Comparison of ENCODE assay signal across 1 cellular context in genomic region chr2:227848586-227848985, GRCh38.
TF ChIP-seq lines count a peak whose summit lies in the region.

No MANE protein-coding gene starts in this region.

TF ChIP-seq in GM12878, 131 proteins besides CTCF, POLR2A, EP300 and RAD21 (continued from another document and continues in another):
- TF ChIP-seq, protein P1, sequence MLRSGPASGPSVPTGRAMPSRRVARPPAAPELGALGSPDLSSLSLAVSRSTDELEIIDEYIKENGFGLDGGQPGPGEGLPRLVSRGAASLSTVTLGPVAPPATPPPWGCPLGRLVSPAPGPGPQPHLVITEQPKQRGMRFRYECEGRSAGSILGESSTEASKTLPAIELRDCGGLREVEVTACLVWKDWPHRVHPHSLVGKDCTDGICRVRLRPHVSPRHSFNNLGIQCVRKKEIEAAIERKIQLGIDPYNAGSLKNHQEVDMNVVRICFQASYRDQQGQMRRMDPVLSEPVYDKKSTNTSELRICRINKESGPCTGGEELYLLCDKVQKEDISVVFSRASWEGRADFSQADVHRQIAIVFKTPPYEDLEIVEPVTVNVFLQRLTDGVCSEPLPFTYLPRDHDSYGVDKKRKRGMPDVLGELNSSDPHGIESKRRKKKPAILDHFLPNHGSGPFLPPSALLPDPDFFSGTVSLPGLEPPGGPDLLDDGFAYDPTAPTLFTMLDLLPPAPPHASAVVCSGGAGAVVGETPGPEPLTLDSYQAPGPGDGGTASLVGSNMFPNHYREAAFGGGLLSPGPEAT (IDR thresholded peaks at IDR 0.05; ENCODE audit: low read depth) = peak; percentile 51
- TF ChIP-seq BMI1 (IDR thresholded peaks at IDR 0.05; ENCODE audit: borderline replicate concordance) (no peak), NRF1 (conservative IDR thresholded peaks at IDR 0.05; ENCODE audit: low read depth, low read length) (no peak), ETV6 (conservative IDR thresholded peaks at IDR 0.05 in 1 of 2, IDR thresholded peaks at IDR 0.05 in 1 of 2; ENCODE audit: borderline replicate concordance in 1 of 2, low read depth in 1 of 2) (peak in 1 of 2 experiments; percentile 55; a peak in 2 of 4 replicates), BRCA1 (IDR thresholded peaks at IDR 0.05; ENCODE audit: low read depth, low read length) (no peak), ZZZ3 (IDR thresholded peaks at IDR 0.05; ENCODE audit: control insufficient read depth, insufficient read length, low read depth) (no peak), IRF5 (IDR thresholded peaks at IDR 0.05; ENCODE audit: borderline replicate concordance) (no peak), MYB (IDR thresholded peaks at IDR 0.05; ENCODE audit: borderline replicate concordance, low read depth, low read length) (no peak), SUPT20H (IDR thresholded peaks at IDR 0.05; ENCODE audit: borderline replicate concordance, control insufficient read depth, low read depth, low read length) (no peak), NR2F1 (conservative IDR thresholded peaks at IDR 0.05) (peak; percentile 88), RB1 (IDR thresholded peaks at IDR 0.05; ENCODE audit: borderline replicate concordance) (no peak), GATAD2B (conservative IDR thresholded peaks at IDR 0.05; ENCODE audit: low read depth) (0 out of 2 replicates have a peak, but pooled peaks have one; percentile 19), KLF5 (IDR thresholded peaks at IDR 0.05; ENCODE audit: partially characterized antibody) (no peak), CREB1 (IDR thresholded peaks at IDR 0.05; ENCODE audit: low read depth) (peak; percentile 82), NR2C1 (IDR thresholded peaks at IDR 0.05) (no peak), RUNX3 (IDR thresholded peaks at IDR 0.05; ENCODE audit: low read length) (peak; percentile 87), MLLT1 (IDR thresholded peaks at IDR 0.05) (no peak), SMARCA5 (IDR thresholded peaks at IDR 0.05) (no peak), USF2 (IDR thresholded peaks at IDR 0.05; ENCODE audit: borderline replicate concordance, low read depth, low read length) (no peak), ZNF24 (IDR thresholded peaks at IDR 0.05) (no peak), WRNIP1 (IDR thresholded peaks at IDR 0.05; ENCODE audit: borderline replicate concordance, low read depth, low read length) (no peak), LARP7 (IDR thresholded peaks at IDR 0.05) (no peak), CEBPB (IDR thresholded peaks at IDR 0.05; ENCODE audit: borderline replicate concordance in 1 of 2, low read depth in 2 of 2, low read length in 2 of 2) (no peak), YY1 (IDR thresholded peaks at IDR 0.05; ENCODE audit: low read depth, low read length) (no peak), HCFC1 (IDR thresholded peaks at IDR 0.05; ENCODE audit: low read length) (no peak), IKZF2 (IDR thresholded peaks at IDR 0.05) (peak in 1 of 2 experiments; percentile 73; a peak in 3 of 4 replicates), E4F1 (IDR thresholded peaks at IDR 0.05; ENCODE audit: borderline replicate concordance, partially characterized antibody) (no peak), EED (IDR thresholded peaks at IDR 0.05; ENCODE audit: low read depth) (peak; percentile 89)
- TF ChIP-seq, protein P2, sequence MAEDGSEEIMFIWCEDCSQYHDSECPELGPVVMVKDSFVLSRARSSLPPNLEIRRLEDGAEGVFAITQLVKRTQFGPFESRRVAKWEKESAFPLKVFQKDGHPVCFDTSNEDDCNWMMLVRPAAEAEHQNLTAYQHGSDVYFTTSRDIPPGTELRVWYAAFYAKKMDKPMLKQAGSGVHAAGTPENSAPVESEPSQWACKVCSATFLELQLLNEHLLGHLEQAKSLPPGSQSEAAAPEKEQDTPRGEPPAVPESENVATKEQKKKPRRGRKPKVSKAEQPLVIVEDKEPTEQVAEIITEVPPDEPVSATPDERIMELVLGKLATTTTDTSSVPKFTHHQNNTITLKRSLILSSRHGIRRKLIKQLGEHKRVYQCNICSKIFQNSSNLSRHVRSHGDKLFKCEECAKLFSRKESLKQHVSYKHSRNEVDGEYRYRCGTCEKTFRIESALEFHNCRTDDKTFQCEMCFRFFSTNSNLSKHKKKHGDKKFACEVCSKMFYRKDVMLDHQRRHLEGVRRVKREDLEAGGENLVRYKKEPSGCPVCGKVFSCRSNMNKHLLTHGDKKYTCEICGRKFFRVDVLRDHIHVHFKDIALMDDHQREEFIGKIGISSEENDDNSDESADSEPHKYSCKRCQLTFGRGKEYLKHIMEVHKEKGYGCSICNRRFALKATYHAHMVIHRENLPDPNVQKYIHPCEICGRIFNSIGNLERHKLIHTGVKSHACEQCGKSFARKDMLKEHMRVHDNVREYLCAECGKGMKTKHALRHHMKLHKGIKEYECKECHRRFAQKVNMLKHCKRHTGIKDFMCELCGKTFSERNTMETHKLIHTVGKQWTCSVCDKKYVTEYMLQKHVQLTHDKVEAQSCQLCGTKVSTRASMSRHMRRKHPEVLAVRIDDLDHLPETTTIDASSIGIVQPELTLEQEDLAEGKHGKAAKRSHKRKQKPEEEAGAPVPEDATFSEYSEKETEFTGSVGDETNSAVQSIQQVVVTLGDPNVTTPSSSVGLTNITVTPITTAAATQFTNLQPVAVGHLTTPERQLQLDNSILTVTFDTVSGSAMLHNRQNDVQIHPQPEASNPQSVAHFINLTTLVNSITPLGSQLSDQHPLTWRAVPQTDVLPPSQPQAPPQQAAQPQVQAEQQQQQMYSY (CRISPR knock-in tag; IDR thresholded peaks at IDR 0.05) = no peak
- TF ChIP-seq, protein P3, sequence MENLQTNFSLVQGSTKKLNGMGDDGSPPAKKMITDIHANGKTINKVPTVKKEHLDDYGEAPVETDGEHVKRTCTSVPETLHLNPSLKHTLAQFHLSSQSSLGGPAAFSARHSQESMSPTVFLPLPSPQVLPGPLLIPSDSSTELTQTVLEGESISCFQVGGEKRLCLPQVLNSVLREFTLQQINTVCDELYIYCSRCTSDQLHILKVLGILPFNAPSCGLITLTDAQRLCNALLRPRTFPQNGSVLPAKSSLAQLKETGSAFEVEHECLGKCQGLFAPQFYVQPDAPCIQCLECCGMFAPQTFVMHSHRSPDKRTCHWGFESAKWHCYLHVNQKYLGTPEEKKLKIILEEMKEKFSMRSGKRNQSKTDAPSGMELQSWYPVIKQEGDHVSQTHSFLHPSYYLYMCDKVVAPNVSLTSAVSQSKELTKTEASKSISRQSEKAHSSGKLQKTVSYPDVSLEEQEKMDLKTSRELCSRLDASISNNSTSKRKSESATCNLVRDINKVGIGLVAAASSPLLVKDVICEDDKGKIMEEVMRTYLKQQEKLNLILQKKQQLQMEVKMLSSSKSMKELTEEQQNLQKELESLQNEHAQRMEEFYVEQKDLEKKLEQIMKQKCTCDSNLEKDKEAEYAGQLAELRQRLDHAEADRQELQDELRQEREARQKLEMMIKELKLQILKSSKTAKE (IDR thresholded peaks at IDR 0.05; ENCODE audit: low read depth, poor library complexity, severe bottlenecking) = peak; percentile 63
- TF ChIP-seq, protein P4, sequence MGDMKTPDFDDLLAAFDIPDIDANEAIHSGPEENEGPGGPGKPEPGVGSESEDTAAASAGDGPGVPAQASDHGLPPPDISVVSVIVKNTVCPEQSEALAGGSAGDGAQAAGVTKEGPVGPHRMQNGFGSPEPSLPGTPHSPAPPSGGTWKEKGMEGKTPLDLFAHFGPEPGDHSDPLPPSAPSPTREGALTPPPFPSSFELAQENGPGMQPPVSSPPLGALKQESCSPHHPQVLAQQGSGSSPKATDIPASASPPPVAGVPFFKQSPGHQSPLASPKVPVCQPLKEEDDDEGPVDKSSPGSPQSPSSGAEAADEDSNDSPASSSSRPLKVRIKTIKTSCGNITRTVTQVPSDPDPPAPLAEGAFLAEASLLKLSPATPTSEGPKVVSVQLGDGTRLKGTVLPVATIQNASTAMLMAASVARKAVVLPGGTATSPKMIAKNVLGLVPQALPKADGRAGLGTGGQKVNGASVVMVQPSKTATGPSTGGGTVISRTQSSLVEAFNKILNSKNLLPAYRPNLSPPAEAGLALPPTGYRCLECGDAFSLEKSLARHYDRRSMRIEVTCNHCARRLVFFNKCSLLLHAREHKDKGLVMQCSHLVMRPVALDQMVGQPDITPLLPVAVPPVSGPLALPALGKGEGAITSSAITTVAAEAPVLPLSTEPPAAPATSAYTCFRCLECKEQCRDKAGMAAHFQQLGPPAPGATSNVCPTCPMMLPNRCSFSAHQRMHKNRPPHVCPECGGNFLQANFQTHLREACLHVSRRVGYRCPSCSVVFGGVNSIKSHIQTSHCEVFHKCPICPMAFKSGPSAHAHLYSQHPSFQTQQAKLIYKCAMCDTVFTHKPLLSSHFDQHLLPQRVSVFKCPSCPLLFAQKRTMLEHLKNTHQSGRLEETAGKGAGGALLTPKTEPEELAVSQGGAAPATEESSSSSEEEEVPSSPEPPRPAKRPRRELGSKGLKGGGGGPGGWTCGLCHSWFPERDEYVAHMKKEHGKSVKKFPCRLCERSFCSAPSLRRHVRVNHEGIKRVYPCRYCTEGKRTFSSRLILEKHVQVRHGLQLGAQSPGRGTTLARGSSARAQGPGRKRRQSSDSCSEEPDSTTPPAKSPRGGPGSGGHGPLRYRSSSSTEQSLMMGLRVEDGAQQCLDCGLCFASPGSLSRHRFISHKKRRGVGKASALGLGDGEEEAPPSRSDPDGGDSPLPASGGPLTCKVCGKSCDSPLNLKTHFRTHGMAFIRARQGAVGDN (IDR thresholded peaks at IDR 0.05) = peak; percentile 62
- TF ChIP-seq, protein P5, sequence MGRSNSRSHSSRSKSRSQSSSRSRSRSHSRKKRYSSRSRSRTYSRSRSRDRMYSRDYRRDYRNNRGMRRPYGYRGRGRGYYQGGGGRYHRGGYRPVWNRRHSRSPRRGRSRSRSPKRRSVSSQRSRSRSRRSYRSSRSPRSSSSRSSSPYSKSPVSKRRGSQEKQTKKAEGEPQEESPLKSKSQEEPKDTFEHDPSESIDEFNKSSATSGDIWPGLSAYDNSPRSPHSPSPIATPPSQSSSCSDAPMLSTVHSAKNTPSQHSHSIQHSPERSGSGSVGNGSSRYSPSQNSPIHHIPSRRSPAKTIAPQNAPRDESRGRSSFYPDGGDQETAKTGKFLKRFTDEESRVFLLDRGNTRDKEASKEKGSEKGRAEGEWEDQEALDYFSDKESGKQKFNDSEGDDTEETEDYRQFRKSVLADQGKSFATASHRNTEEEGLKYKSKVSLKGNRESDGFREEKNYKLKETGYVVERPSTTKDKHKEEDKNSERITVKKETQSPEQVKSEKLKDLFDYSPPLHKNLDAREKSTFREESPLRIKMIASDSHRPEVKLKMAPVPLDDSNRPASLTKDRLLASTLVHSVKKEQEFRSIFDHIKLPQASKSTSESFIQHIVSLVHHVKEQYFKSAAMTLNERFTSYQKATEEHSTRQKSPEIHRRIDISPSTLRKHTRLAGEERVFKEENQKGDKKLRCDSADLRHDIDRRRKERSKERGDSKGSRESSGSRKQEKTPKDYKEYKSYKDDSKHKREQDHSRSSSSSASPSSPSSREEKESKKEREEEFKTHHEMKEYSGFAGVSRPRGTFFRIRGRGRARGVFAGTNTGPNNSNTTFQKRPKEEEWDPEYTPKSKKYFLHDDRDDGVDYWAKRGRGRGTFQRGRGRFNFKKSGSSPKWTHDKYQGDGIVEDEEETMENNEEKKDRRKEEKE (IDR thresholded peaks at IDR 0.05) = no peak
